Comparison of ENCODE assay signal across 9 cellular contexts in genomic region chr12:7781274-7781673, GRCh38. TPM values are rescaled to one million over a fixed set of nuclear protein-coding genes. Genes with fewer than 3 reads are reported as not detected.
"Had no signal": no experiment of that assay in that cellular context is flagged by ENCODE, and none has a peak within 500 bp of the region (broad histone marks: within the 10 kb centered on the region; RNA-seq: fewer than 3 reads in every experiment).

No MANE protein-coding gene starts in this region.

- ATAC-seq: GM12878 had no signal

- FAIRE-seq: G401.6, GM12878, GM12891, GM12892, GM18507, GM19239 had no signal

- H3K4me3 ChIP-seq: GM12878 had no signal

- DNase-seq: GDM1, GF-D8 had no signal

RNA-seq across cellular contexts. Expression of gene NANOG, which starts 7.9 kb away (rescaled TPM):
- total RNA-seq: G401 had no signal
- polyA plus RNA-seq: GM12878 had no signal

RNA-seq across cellular contexts. Expression of gene NANOGNB, which starts 16.3 kb away (rescaled TPM):
- total RNA-seq: G401, GM12878 had no signal
- polyA plus RNA-seq: GM12878 had no signal

RNA-seq across cellular contexts. Expression of gene CLEC4C, which starts 34.1 kb away (rescaled TPM):
- total RNA-seq: G401 had no signal
